17 cellular contexts compared by ENCODE assay signal in the genomic region with DNA sequence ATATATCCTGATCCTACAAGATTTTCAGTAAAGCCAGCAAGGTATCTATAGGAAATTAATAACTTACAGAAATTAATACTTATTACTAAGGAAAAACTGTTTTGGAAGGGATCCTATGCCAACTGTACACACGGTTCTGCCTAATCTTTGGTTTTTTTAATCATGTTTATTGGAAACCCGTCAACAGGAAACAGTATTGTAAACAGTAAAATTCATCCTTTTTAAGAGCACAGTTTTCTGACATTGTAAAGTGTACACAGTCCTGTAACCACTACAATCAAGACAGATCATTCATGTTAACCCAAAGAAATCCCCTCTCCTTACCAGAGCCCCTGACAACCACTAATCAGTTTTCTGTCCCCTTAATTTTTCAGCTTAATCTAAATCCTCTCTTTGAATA. TPM values are rescaled to one million over a fixed set of nuclear protein-coding genes. Genes with fewer than 3 reads are reported as not detected.
A peak's percentile ranks its signal among the peaks of the same experiment; 100 is the strongest.
DNase-seq lines count a peak whose midpoint lies in the region; ATAC-seq and TF ChIP-seq lines count a peak whose summit lies in the region.
"Had no signal": no experiment of that assay in that cellular context is flagged by ENCODE, and none has a peak within 500 bp of the region (broad histone marks: within the 10 kb centered on the region; RNA-seq: fewer than 3 reads in every experiment).

No MANE protein-coding gene starts in this region.

- H3K23ac ChIP-seq in mesenchymal stem cell (ENCODE audit: low read length in 2 of 2): no peak overlapping the region

- no peak overlapping the region for H2BK12ac ChIP-seq in mesenchymal stem cell (ENCODE audit: low read length in 2 of 2)

- no peak overlapping the region for H3K9ac ChIP-seq in mesenchymal stem cell (ENCODE audit: low read length)
- no peak overlapping the region for H3K9ac ChIP-seq in smooth muscle cell (ENCODE audit: low read depth)
- H3K9ac ChIP-seq: GM23248 had no signal

- H4K20me1 ChIP-seq in GM23338 (replicated peaks; ENCODE audit: insufficient read depth) (no peaks in the 10 kb centered on the region), smooth muscle cell (ENCODE audit: low read depth) (no peaks in the 10 kb centered on the region)

- H3K27ac ChIP-seq in GM23338 (ENCODE audit: low read depth) (no peak overlapping the region), mesenchymal stem cell (ENCODE audit: low read length, poor library complexity, severe bottlenecking) (no peak overlapping the region), smooth muscle cell (ENCODE audit: low read depth) (no peak overlapping the region), left lung (no peak overlapping the region), right lobe of liver (no peak overlapping the region)
- H3K27ac ChIP-seq: C4-2B, GM23248, HL-60 had no signal

- no peaks in the 10 kb centered on the region for H3K9me3 ChIP-seq in mesenchymal stem cell (ENCODE audit: control insufficient read depth, low read length)
- no peaks in the 10 kb centered on the region for H3K9me3 ChIP-seq in smooth muscle cell (replicated peaks; ENCODE audit: low read depth)
- H3K9me3 ChIP-seq in left lung: no peaks in the 10 kb centered on the region
- no peaks in the 10 kb centered on the region for H3K9me3 ChIP-seq in right lobe of liver

- no peak overlapping the region for H2BK5ac ChIP-seq in mesenchymal stem cell (ENCODE audit: low read depth, low read length, poor library complexity, severe bottlenecking)

- H3K27ac Mint-ChIP-seq in GM23338: no peak overlapping the region
- H3K27ac Mint-ChIP-seq: CD4-positive, alpha-beta T cell had no signal

- peaks cover 2% of the 10 kb centered on the region for H3K27me3 Mint-ChIP-seq in GM23338 (ENCODE audit: insufficient read depth, low read depth, poor library complexity)
- H3K27me3 Mint-ChIP-seq: CD4-positive, alpha-beta T cell had no signal

- WGBS in mesenchymal stem cell: 11% methylated on average over 2 of the region's 2 CpGs
- WGBS in smooth muscle cell (ENCODE audit: low lambda C conversion rate): 32% methylated on average over 2 of the region's 2 CpGs
- 36% methylated on average over 2 of the region's 2 CpGs for WGBS in right lobe of liver (ENCODE audit: insufficient coverage, low coverage, low lambda C conversion rate, missing lambda C conversion rate)

- no peak overlapping the region for H4K8ac ChIP-seq in mesenchymal stem cell (ENCODE audit: low read length)

- DNase-seq in GM23338 (ENCODE audit: low spot score) (no peak), fibroblast of peridontal ligament (ENCODE audit: extremely low read depth) (peak; percentile 12), mesenchymal stem cell (peak; percentile 46), smooth muscle cell (lab: John Stamatoyannopoulos, UW; ENCODE audit: unreplicated experiment) (no peak), left lung (no peak), right lobe of liver (no peak), nucleus accumbens (lab: John Stamatoyannopoulos, UW) (no peak)
- DNase-seq: ACHN; AML-193; CD4-positive, alpha-beta T cell; DMS153; DMS79; GDM1; GM23248; HCEC 1CT had no signal

- 0 out of 2 replicates have a peak overlapping the region, but pooled peaks have one; percentile 69 for H2AFZ ChIP-seq in GM23338
- H2AFZ ChIP-seq in mesenchymal stem cell (ENCODE audit: low read depth, low read length): no peak overlapping the region
- peak overlapping the region; percentile 43 for H2AFZ ChIP-seq in smooth muscle cell (ENCODE audit: low read depth)
- H2AFZ ChIP-seq: GM23248 had no signal

- H3K79me2 ChIP-seq in GM23338 (replicated peaks; ENCODE audit: insufficient read depth) (no peaks in the 10 kb centered on the region), smooth muscle cell (ENCODE audit: low read depth) (no peaks in the 10 kb centered on the region)

- peak overlapping the region; percentile 68 for H4K91ac ChIP-seq in mesenchymal stem cell (ENCODE audit: low read length)

- TF ChIP-seq CTCF in GM23338 (conservative IDR thresholded peaks at IDR 0.05; ENCODE audit: low read depth in 2 of 2) (no peak), smooth muscle cell (IDR thresholded peaks at IDR 0.05; ENCODE audit: borderline replicate concordance, insufficient read depth, poor library complexity, severe bottlenecking) (no peak), left lung (IDR thresholded peaks at IDR 0.05) (no peak), right lobe of liver (IDR thresholded peaks at IDR 0.05) (no peak)

- H3K27me3 ChIP-seq in GM23338 (ENCODE audit: insufficient read depth) (no peaks in the 10 kb centered on the region), mesenchymal stem cell (ENCODE audit: control insufficient read depth in 1 of 2, insufficient read depth in 1 of 2, low read length in 2 of 2) (peaks cover 0 to 4% of the 10 kb centered on the region in 2 experiments), smooth muscle cell (ENCODE audit: low read depth) (no peaks in the 10 kb centered on the region), left lung (no peaks in the 10 kb centered on the region), right lobe of liver (no peaks in the 10 kb centered on the region)

- H2AK5ac ChIP-seq in mesenchymal stem cell (ENCODE audit: low read length, severe bottlenecking): no peak overlapping the region

- H3K4me3 Mint-ChIP-seq in GM23338: no peak overlapping the region
- H3K4me3 Mint-ChIP-seq: CD4-positive, alpha-beta T cell had no signal

- intact Hi-C loops in left lung (cut with DNase I) (no loop called here), right lobe of liver (cut with DNase I) (no loop called here)

- no peak for TF ChIP-seq POLR2A in right lobe of liver (IDR thresholded peaks at IDR 0.05)

- H3K4ac ChIP-seq in mesenchymal stem cell (ENCODE audit: low read depth in 1 of 2, low read length in 2 of 2): peak overlapping the region; percentile 32 to 75

- ATAC-seq in GM23338 (no peak), left lung (no peak), right lobe of liver (no peak)

- H3K4me1 ChIP-seq in GM23338 (ENCODE audit: insufficient read depth) (peaks cover 37% of the 10 kb centered on the region), mesenchymal stem cell (ENCODE audit: control insufficient read depth, insufficient read depth, low read depth, low read length) (no peaks in the 10 kb centered on the region), smooth muscle cell (ENCODE audit: low read depth) (peaks cover 3% of the 10 kb centered on the region), left lung (no peaks in the 10 kb centered on the region), right lobe of liver (peaks cover 0 to 8% (median 3%) of the 10 kb centered on the region in 4 donors)

- H3K18ac ChIP-seq in mesenchymal stem cell (ENCODE audit: low read depth in 1 of 2, low read length in 2 of 2): peak overlapping the region in 1 of 2 experiments; percentile 28

- no peak overlapping the region for H3K4me2 ChIP-seq in GM23338
- H3K4me2 ChIP-seq in mesenchymal stem cell (ENCODE audit: low read length, poor library complexity, severe bottlenecking): no peak overlapping the region
- peak overlapping the region; percentile 31 for H3K4me2 ChIP-seq in smooth muscle cell

- H3K4me3 ChIP-seq in GM23338 (no peak overlapping the region), mesenchymal stem cell (ENCODE audit: insufficient read depth in 1 of 2, low read depth in 1 of 2, low read length in 2 of 2) (no peak overlapping the region), smooth muscle cell (no peak overlapping the region), left lung (no peak overlapping the region), right lobe of liver (no peak overlapping the region)
- H3K4me3 ChIP-seq: GM23248 had no signal

- no peaks in the 10 kb centered on the region for H3F3A ChIP-seq in GM23338 (replicated peaks; ENCODE audit: low read depth)
- H3F3A ChIP-seq in smooth muscle cell (ENCODE audit: low read depth): no peaks in the 10 kb centered on the region

- peak overlapping the region; percentile 83 for H2BK15ac ChIP-seq in mesenchymal stem cell (ENCODE audit: low read depth, poor library complexity, severe bottlenecking)

- no peaks in the 10 kb centered on the region for H3K36me3 ChIP-seq in GM23338 (ENCODE audit: insufficient read depth)
- H3K36me3 ChIP-seq in mesenchymal stem cell (ENCODE audit: control insufficient read depth in 1 of 2, insufficient read depth in 2 of 2, low read depth in 1 of 2, low read length in 2 of 2): no peaks in the 10 kb centered on the region
- no peaks in the 10 kb centered on the region for H3K36me3 ChIP-seq in smooth muscle cell (ENCODE audit: low read depth)
- no peaks in the 10 kb centered on the region for H3K36me3 ChIP-seq in left lung
- no peaks in the 10 kb centered on the region for H3K36me3 ChIP-seq in right lobe of liver

- H3K79me1 ChIP-seq in mesenchymal stem cell (replicated peaks; ENCODE audit: low read length, poor library complexity, severe bottlenecking): no peaks in the 10 kb centered on the region

- H3K9me2 ChIP-seq in GM23338 (ENCODE audit: insufficient read depth): peaks cover 3% of the 10 kb centered on the region; the same call in 1 of the 2 replicates

- H2BK120ac ChIP-seq in mesenchymal stem cell (ENCODE audit: low read depth, low read length): no peak overlapping the region

- peaks cover 9% of the 10 kb centered on the region; the same call in 2 of the 3 replicates for H3K9me3 Mint-ChIP-seq in GM23338
- H3K9me3 Mint-ChIP-seq: CD4-positive, alpha-beta T cell had no signal

- H3K36me3 Mint-ChIP-seq in GM23338 (ENCODE audit: low read depth): peaks cover 5% of the 10 kb centered on the region; the same call in 1 of the 3 replicates

- H3K4me1 Mint-ChIP-seq in GM23338: peaks cover 33% of the 10 kb centered on the region

- H3K14ac ChIP-seq in mesenchymal stem cell (ENCODE audit: low read length in 2 of 2): no peak overlapping the region

TF ChIP-seq in GM23338, 12 proteins besides CTCF, POLR2A, EP300 and RAD21 (continues in another document):
- TF ChIP-seq EZH2 (IDR thresholded peaks at IDR 0.05; ENCODE audit: low read depth, unreplicated experiment) (no peak), NANOG (IDR thresholded peaks at IDR 0.05; ENCODE audit: borderline replicate concordance) (no peak), JUNB (IDR thresholded peaks at IDR 0.05; ENCODE audit: unreplicated experiment) (no peak), CREB1 (CRISPR knock-in tag; IDR thresholded peaks at IDR 0.05; ENCODE audit: low read depth) (no peak), STAT1 (IDR thresholded peaks at IDR 0.05; ENCODE audit: unreplicated experiment) (no peak), ZNF331 (CRISPR knock-in tag; IDR thresholded peaks at IDR 0.05; ENCODE audit: low read depth) (no peak), EZH2phosphoT487 (IDR thresholded peaks at IDR 0.05; ENCODE audit: unreplicated experiment) (no peak)

RNA-seq across cellular contexts. Expression of gene ABCG2, which starts 9.9 kb away (rescaled TPM):
- 6.1 and 10.6 TPM in 2 replicates for total RNA-seq in GM23338 (2014; rRNA removed; shearing (Covaris generic))
- polyA plus RNA-seq in GM23338 (2016; fragmentation: Nextera tagmentation; extraction: Ambion mirVana) (1.5 and 2.2 TPM in 2 replicates), smooth muscle cell (0.26 and 0.42 TPM in 2 replicates)
- 1.1 TPM for polyA plus RNA-seq in mesenchymal stem cell (2013, experiment 1 of 2)
- polyA plus RNA-seq in mesenchymal stem cell (2013, experiment 2 of 2): 1.4 TPM
- total RNA-seq in smooth muscle cell (1.0 and 2.5 TPM in 2 replicates), left lung (1 to 10 TPM; 5.1 to 7.9 TPM), right lobe of liver (10 to 100 TPM in 2 of 6 experiments, 1 to 10 TPM in 4; 6.4 to 11.4 (median 8.1) TPM)
- total RNA-seq: CD4-positive, alpha-beta T cell had no signal

Comparison
In these comparisons a context has a peak if more than half of its experiments do, and no peak if none do; other contexts are left out.
1. DNase-seq: peak in fibroblast of peridontal ligament (single experiment) and mesenchymal stem cell (single experiment); none in GM23338 (single experiment), smooth muscle cell (single experiment), left lung (0 of 2), right lobe of liver (0 of 3) and nucleus accumbens (0 of 56).